Comparison of ENCODE assay signal across 9 cellular contexts in the genomic region with DNA sequence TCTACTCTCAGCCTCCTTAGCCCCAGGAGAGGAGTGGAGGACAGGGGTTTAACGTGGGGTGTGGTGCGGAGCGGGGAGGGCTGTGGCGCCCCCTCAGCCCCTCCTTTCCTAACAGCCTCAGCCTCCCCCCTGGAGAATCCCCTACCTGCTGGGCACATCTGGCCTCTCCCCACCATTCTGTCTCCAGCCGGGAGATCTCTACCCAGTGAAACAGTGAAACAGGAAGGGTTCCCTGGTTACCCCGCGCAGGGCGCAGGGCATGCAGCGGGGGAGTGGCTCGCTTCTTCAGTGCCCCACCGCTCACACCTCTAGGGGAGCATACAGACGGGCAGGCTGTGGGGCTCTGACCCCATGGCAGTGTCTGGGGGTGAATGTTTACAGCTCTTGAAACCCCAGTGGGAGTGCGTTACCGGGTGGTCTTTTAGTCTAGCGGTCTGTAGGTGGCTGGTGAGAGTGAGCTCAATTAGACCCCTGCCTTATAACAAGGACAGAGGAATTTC. TPM values are rescaled to one million over a fixed set of nuclear protein-coding genes. Genes with fewer than 3 reads are reported as not detected.
DNase-seq lines count a peak whose midpoint lies in the region; ATAC-seq and TF ChIP-seq lines count a peak whose summit lies in the region.
"Had no signal": no experiment of that assay in that cellular context is flagged by ENCODE, and none has a peak within 500 bp of the region (broad histone marks: within the 10 kb centered on the region; RNA-seq: fewer than 3 reads in every experiment).

No MANE protein-coding gene starts in this region.

- H3K4me3 Mint-ChIP-seq in natural killer cell: peak overlapping the region; percentile 92

- H3K9ac ChIP-seq in KMS-11: no peak overlapping the region
- H3K9ac ChIP-seq in adipocyte (ENCODE audit: low read length): no peak overlapping the region

- intact Hi-C loops in natural killer cell (cut with micrococcal nuclease): no loop called here

- H4K20me1 ChIP-seq in KMS-11 (ENCODE audit: insufficient read depth): no peaks in the 10 kb centered on the region

- H3K4me3 ChIP-seq in KMS-11 (IDR thresholded peaks at IDR 0.05; ENCODE audit: insufficient read depth, low read depth, low read length) (no peak overlapping the region), adipocyte (ENCODE audit: low read length) (peak overlapping the region; percentile 87)

- TF ChIP-seq CTCF in C4-2B (conservative IDR thresholded peaks at IDR 0.05): no peak
- no peak for TF ChIP-seq CTCF in KMS-11 (conservative IDR thresholded peaks at IDR 0.05; ENCODE audit: low read depth, low read length)
- no peak for TF ChIP-seq CTCF in natural killer cell (IDR thresholded peaks at IDR 0.05)

- H3K27me3 ChIP-seq in KMS-11 (ENCODE audit: insufficient read depth, low read depth) (peaks cover 49% of the 10 kb centered on the region), adipocyte (replicated peaks; ENCODE audit: control insufficient read depth, insufficient read depth, low read length) (peaks cover 3% of the 10 kb centered on the region)

- H3K36me3 ChIP-seq in KMS-11 (ENCODE audit: insufficient read depth): no peaks in the 10 kb centered on the region
- H3K36me3 ChIP-seq in adipocyte (ENCODE audit: control insufficient read depth, insufficient read depth, low read length, severe bottlenecking): no peaks in the 10 kb centered on the region

- no peaks in the 10 kb centered on the region for H3K36me3 Mint-ChIP-seq in natural killer cell

- H3K4me1 Mint-ChIP-seq in natural killer cell: peaks cover 14 to 37% of the 10 kb centered on the region in 2 donors

- no peaks in the 10 kb centered on the region for H3K79me2 ChIP-seq in KMS-11 (ENCODE audit: insufficient read depth, low read depth)

- peak overlapping the region; percentile 83 to 93 for H3K27ac Mint-ChIP-seq in natural killer cell

- DNase-seq in adipocyte (ENCODE audit: low read depth): no peak
- DNase-seq in natural killer cell: no peak
- DNase-seq in NK-92 (lab: John Stamatoyannopoulos, UW; ENCODE audit: unreplicated experiment): no peak
- no peak for DNase-seq in GF-D8 (lab: John Stamatoyannopoulos, UW)
- DNase-seq: NCI-H146 had no signal

- H3K4me2 ChIP-seq in KMS-11: no peak overlapping the region

- no peak for ATAC-seq in natural killer cell
- no peak for ATAC-seq in GM21423 (IDR thresholded peaks at IDR 0.05; ENCODE audit: unreplicated experiment)
- ATAC-seq in GM21576 (IDR thresholded peaks at IDR 0.05; ENCODE audit: unreplicated experiment): no peak

- no peaks in the 10 kb centered on the region for H3K9me3 Mint-ChIP-seq in natural killer cell

- no peaks in the 10 kb centered on the region for H3K9me3 ChIP-seq in adipocyte (ENCODE audit: control insufficient read depth, low read length)

- H2AFZ ChIP-seq in KMS-11 (ENCODE audit: low read depth): peak overlapping the region; percentile 6; the same call in 1 of the 2 replicates

- no peaks in the 10 kb centered on the region for H3K4me1 ChIP-seq in KMS-11 (ENCODE audit: low read depth, poor library complexity, severe bottlenecking)
- H3K4me1 ChIP-seq in adipocyte (ENCODE audit: control insufficient read depth, insufficient read depth, low read length): peaks cover 16% of the 10 kb centered on the region

- H3K27me3 Mint-ChIP-seq in natural killer cell (ENCODE audit: low read depth in 2 of 2): no peaks in the 10 kb centered on the region

- H3K27ac ChIP-seq in C4-2B (peak overlapping the region; percentile 62), KMS-11 (no peak overlapping the region)

RNA-seq across cellular contexts. Expression of a gene that starts 54.7 kb away (rescaled TPM):
- under 1 TPM in 1 of 3 donors, not detected in 2; 0.64 TPM for total RNA-seq in natural killer cell
